In the genomic region with DNA sequence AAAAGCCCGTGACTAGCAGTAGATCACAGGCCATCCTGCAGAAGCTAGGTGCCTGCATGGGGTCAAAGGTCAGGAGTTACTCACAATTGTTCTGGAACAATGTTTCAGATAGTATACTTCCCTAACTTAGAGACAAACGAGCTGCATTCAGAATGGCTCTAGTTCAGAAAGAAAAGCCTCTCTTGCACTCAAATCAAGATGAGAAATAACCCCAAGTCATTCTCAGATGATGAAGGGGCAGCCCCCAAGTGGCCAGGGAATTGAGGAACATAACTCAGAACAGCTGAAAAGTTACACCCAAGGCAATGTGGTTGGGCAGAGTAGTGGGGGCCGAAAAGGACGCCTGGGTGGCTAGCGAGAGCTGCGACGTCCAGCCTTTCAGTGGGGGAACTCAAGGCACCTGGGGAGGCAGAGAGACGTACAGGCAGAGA, we compare ENCODE assay signal across 9 cellular contexts. TPM values are rescaled to one million over a fixed set of nuclear protein-coding genes. Genes with fewer than 3 reads are reported as not detected.
A peak's percentile ranks its signal among the peaks of the same experiment; 100 is the strongest.
DNase-seq lines count a peak whose midpoint lies in the region; ATAC-seq and TF ChIP-seq lines count a peak whose summit lies in the region.
"Had no signal": no experiment of that assay in that cellular context is flagged by ENCODE, and none has a peak within 500 bp of the region (broad histone marks: within the 10 kb centered on the region; RNA-seq: fewer than 3 reads in every experiment).

No MANE protein-coding gene starts in this region.

- DNase-seq in lower lobe of right lung (no peak), HEK293T (ENCODE audit: extremely low spot score) (no peak), kidney tubule cell (ENCODE audit: low spot score) (no peak)
- DNase-seq in NK-92 treated with Interleukin-12 subunit alpha and Interleukin-12 subunit beta, amount 100 ng/mL, for 24 hours (lab: John Stamatoyannopoulos, UW), result no peak
- no peak for DNase-seq in activated CD4-positive, CD25-positive, alpha-beta regulatory T cell (lab: John Stamatoyannopoulos, UW)

- no peak overlapping the region for H3K4me3 ChIP-seq in lower lobe of right lung

- no peaks in the 10 kb centered on the region for H3K9me3 ChIP-seq in lower lobe of right lung

- H3K4me3 Mint-ChIP-seq in IgD-negative memory B cell, result peak overlapping the region in 3 of 4 donors; percentile 11 to 80 (median 27)

- POLR2A ChIA-PET in HEK293T (lab: Yijun Ruan, JAX), result interaction anchor here (1.0 kb wide), 1 partner anchor 8 kb away, joined by 3 read pairs; no protein-coding TSS in a partner anchor

- no peaks in the 10 kb centered on the region for H3K36me3 Mint-ChIP-seq in IgD-negative memory B cell

- H3K27me3 Mint-ChIP-seq in IgD-negative memory B cell, result no peaks in the 10 kb centered on the region

- no peak for TF ChIP-seq CTCF in lower lobe of right lung (IDR thresholded peaks at IDR 0.05)

- CTCF ChIA-PET in HEK293T (lab: Yijun Ruan, JAX), result interaction anchor here (0.9 kb wide), 1 partner anchor 119 kb away, joined by 3 read pairs; no protein-coding TSS in a partner anchor

- no peaks in the 10 kb centered on the region for H3K9me3 Mint-ChIP-seq in IgD-negative memory B cell

- peaks cover 4% of the 10 kb centered on the region for H3K36me3 ChIP-seq in lower lobe of right lung

- peaks cover 76% of the 10 kb centered on the region for H3K4me1 ChIP-seq in lower lobe of right lung

- H3K27me3 ChIP-seq in lower lobe of right lung (ENCODE audit: low read depth), result no peaks in the 10 kb centered on the region

- peak; percentile 66 for ATAC-seq in GM18511 (IDR thresholded peaks at IDR 0.05; ENCODE audit: unreplicated experiment)
- peak; percentile 61 for ATAC-seq in GM21576 (IDR thresholded peaks at IDR 0.05; ENCODE audit: unreplicated experiment)
- ATAC-seq in lower lobe of right lung, result peak in 1 of 2 donors; percentile 10

- H3K4me1 Mint-ChIP-seq in IgD-negative memory B cell, result peaks cover 30 to 47% (median 41%) of the 10 kb centered on the region in 3 donors

- H3K27ac ChIP-seq in lower lobe of right lung, result peak overlapping the region; percentile 49
- H3K27ac ChIP-seq: VCaP had no signal

- H3K27ac Mint-ChIP-seq in IgD-negative memory B cell, result peak overlapping the region in 1 of 3 donors; percentile 72

- intact Hi-C loops in lower lobe of right lung (cut with DNase I), result no loop called here

TF ChIP-seq in HEK293T, 16 proteins besides CTCF, POLR2A, EP300 and RAD21:
- no peak for TF ChIP-seq FOXK2 (IDR thresholded peaks at IDR 0.05)
- no peak for TF ChIP-seq CTBP1 (IDR thresholded peaks at IDR 0.05; ENCODE audit: borderline replicate concordance)
- TF ChIP-seq HDGF (IDR thresholded peaks at IDR 0.05; ENCODE audit: borderline replicate concordance), result no peak
- TF ChIP-seq, protein P1, sequence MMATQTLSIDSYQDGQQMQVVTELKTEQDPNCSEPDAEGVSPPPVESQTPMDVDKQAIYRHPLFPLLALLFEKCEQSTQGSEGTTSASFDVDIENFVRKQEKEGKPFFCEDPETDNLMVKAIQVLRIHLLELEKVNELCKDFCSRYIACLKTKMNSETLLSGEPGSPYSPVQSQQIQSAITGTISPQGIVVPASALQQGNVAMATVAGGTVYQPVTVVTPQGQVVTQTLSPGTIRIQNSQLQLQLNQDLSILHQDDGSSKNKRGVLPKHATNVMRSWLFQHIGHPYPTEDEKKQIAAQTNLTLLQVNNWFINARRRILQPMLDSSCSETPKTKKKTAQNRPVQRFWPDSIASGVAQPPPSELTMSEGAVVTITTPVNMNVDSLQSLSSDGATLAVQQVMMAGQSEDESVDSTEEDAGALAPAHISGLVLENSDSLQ (IDR thresholded peaks at IDR 0.05), result no peak
- no peak for TF ChIP-seq TARDBP (IDR thresholded peaks at IDR 0.05)
- no peak for TF ChIP-seq ELF4 (IDR thresholded peaks at IDR 0.05)
- no peak for TF ChIP-seq ZNF384 (IDR thresholded peaks at IDR 0.05)
- TF ChIP-seq L3MBTL2 (conservative IDR thresholded peaks at IDR 0.05), result no peak
- no peak for TF ChIP-seq SUZ12 (IDR thresholded peaks at IDR 0.05)
- TF ChIP-seq NFRKB (IDR thresholded peaks at IDR 0.05), result no peak
- TF ChIP-seq FOXA1 (IDR thresholded peaks at IDR 0.05), result no peak
- TF ChIP-seq ARNT (IDR thresholded peaks at IDR 0.05), result no peak
- no peak for TF ChIP-seq FOXM1 (IDR thresholded peaks at IDR 0.05; ENCODE audit: borderline replicate concordance)
- no peak for TF ChIP-seq SP1 (IDR thresholded peaks at IDR 0.05)
- no peak for TF ChIP-seq BHLHE40 (IDR thresholded peaks at IDR 0.05; ENCODE audit: borderline replicate concordance)

RNA-seq across cellular contexts. Expression of a gene that starts 27.8 kb away (rescaled TPM):
- polyA plus RNA-seq in IgD-negative memory B cell, result 45.9 TPM
- total RNA-seq in lower lobe of right lung, result 99.2 TPM
